12 cellular contexts compared by ENCODE assay signal in the genomic region with DNA sequence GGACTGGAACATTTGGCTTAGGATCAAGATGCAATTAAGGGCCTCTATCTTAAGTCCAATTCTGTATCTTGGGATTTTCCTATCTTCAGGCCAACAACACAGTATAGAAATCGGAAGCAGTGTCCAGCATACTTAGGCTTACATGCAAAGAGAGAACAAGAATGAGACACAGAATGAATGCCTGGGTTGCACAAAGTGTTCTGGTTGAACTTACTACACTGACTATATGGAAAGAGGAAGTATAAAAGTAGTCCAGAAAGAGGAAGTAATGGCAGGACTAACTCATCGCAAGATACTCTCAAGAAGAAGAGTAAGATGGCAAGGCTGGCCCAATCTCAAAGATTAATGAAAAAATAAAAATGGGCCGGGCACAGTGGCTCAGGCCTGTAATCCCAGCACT.
A peak's percentile ranks its signal among the peaks of the same experiment; 100 is the strongest.
DNase-seq lines count a peak whose midpoint lies in the region; ATAC-seq, FAIRE-seq and TF ChIP-seq lines count a peak whose summit lies in the region.
"Had no signal": no experiment of that assay in that cellular context is flagged by ENCODE, and none has a peak within 500 bp of the region (broad histone marks: within the 10 kb centered on the region; RNA-seq: fewer than 3 reads in every experiment).

No MANE protein-coding gene starts in this region.

- no peak for TF ChIP-seq RAD21 in HepG2 (CRISPR knock-in tag; IDR thresholded peaks at IDR 0.05)

- no peaks in the 10 kb centered on the region for H3K4me1 Mint-ChIP-seq in stimulated activated effector memory CD8-positive, alpha-beta T cell treated with anti-CD3 and anti-CD28 coated beads, Interleukin-12 subunit alpha, Interleukin-12 subunit beta, amount 100 ng/mL, for 72 hours

- ATAC-seq in right lobe of liver (peak; percentile 30 to 56 (median 42)), HepG2 (no peak), HG03066 (IDR thresholded peaks at IDR 0.05; ENCODE audit: low read depth, unreplicated experiment) (peak; percentile 86), aorta (ENCODE audit: low FRiP score) (peak; percentile 29)
- no peak for ATAC-seq in stimulated activated effector memory CD8-positive, alpha-beta T cell treated with anti-CD3 and anti-CD28 coated beads, Interleukin-12 subunit alpha, Interleukin-12 subunit beta, amount 100 ng/mL, for 72 hours
- ATAC-seq: A549 had no signal

- H3K4me3 Mint-ChIP-seq in stimulated activated effector memory CD8-positive, alpha-beta T cell treated with anti-CD3 and anti-CD28 coated beads, Interleukin-12 subunit alpha, Interleukin-12 subunit beta, amount 100 ng/mL, for 72 hours = no peak overlapping the region

- H3K36me3 Mint-ChIP-seq in stimulated activated effector memory CD8-positive, alpha-beta T cell treated with anti-CD3 and anti-CD28 coated beads, Interleukin-12 subunit alpha, Interleukin-12 subunit beta, amount 100 ng/mL, for 72 hours = peaks cover 5% of the 10 kb centered on the region

- BruUV-seq in HepG2 (replicated peaks; lab: Mats Ljungman, UMichigan) = no TSS peak

- no peak for FAIRE-seq in HepG2 (lab: Jason Lieb, UNC)
- FAIRE-seq: A549, G401.6, pancreas, urothelium cell line had no signal

- TF ChIP-seq POLR2A in right lobe of liver (IDR thresholded peaks at IDR 0.05) = no peak
- no peak for TF ChIP-seq POLR2A in HepG2 (IDR thresholded peaks at IDR 0.05; ENCODE audit: insufficient read depth in 1 of 2, low read depth in 2 of 2, low read length in 2 of 2)

- TF ChIP-seq CTCF in right lobe of liver (IDR thresholded peaks at IDR 0.05) = no peak
- no peak for TF ChIP-seq CTCF in HepG2 (CRISPR knock-in tag; IDR thresholded peaks at IDR 0.05)

- no peak for TF ChIP-seq EP300 in HepG2 (IDR thresholded peaks at IDR 0.05; ENCODE audit: low read depth in 2 of 2, low read length in 2 of 2)
- no peak for TF ChIP-seq EP300 in HepG2 (CRISPR knock-in tag; IDR thresholded peaks at IDR 0.05; ENCODE audit: borderline replicate concordance)

- no peaks in the 10 kb centered on the region for H3K4me1 ChIP-seq in right lobe of liver
- no peaks in the 10 kb centered on the region for H3K4me1 ChIP-seq in HepG2 (ENCODE audit: insufficient read depth, low read length)
- H3K4me1 ChIP-seq in aorta (ENCODE audit: control insufficient read depth in 1 of 2, insufficient read depth in 2 of 2, low read length in 2 of 2) = peaks cover 0 to 1% of the 10 kb centered on the region in 2 donors
- H3K4me1 ChIP-seq: pancreas had no signal

- intact Hi-C loops in right lobe of liver (cut with DNase I) = no loop called here
- intact Hi-C loops in HepG2 (cut with micrococcal nuclease; ENCODE audit: unreplicated experiment) = no loop called here
- intact Hi-C loops in aorta (cut with DNase I) = no loop called here

- WGBS in right lobe of liver (ENCODE audit: insufficient coverage, low coverage, low lambda C conversion rate, missing lambda C conversion rate) = 57% methylated on average over 2 of the region's 3 CpGs
- WGBS in HepG2 (ENCODE audit: low lambda C conversion rate) = 65% methylated on average over 3 of the region's 3 CpGs
- whole genome bisulfite sequencing in aorta, 2 donors = 96 to 99% methylated on average over 3 of the region's 3 CpGs

- H3K4me3 ChIP-seq in right lobe of liver (no peak overlapping the region), HepG2 (replicated peaks in 1 of 3; ENCODE audit: insufficient read depth in 1 of 3, low read depth in 2 of 3, low read length in 3 of 3) (no peak overlapping the region), aorta (ENCODE audit: low read length in 2 of 2) (no peak overlapping the region)
- H3K4me3 ChIP-seq: A549, pancreas had no signal

- no peak overlapping the region for H3K4me2 ChIP-seq in HepG2 (ENCODE audit: low read depth, low read length)
- H3K4me2 ChIP-seq: A549 had no signal

- POLR2A ChIA-PET in HepG2 (lab: Yijun Ruan, JAX) = no interaction called here

- no peaks in the 10 kb centered on the region for H3K9me3 Mint-ChIP-seq in stimulated activated effector memory CD8-positive, alpha-beta T cell treated with anti-CD3 and anti-CD28 coated beads, Interleukin-12 subunit alpha, Interleukin-12 subunit beta, amount 100 ng/mL, for 72 hours

- no peaks in the 10 kb centered on the region for H4K20me1 ChIP-seq in HepG2 (ENCODE audit: insufficient read depth, low read length)

- no peaks in the 10 kb centered on the region for H3K9me3 ChIP-seq in right lobe of liver
- no peaks in the 10 kb centered on the region for H3K9me3 ChIP-seq in HepG2 (ENCODE audit: low read length)
- H3K9me3 ChIP-seq in aorta (ENCODE audit: control insufficient read depth, low read length) = no peaks in the 10 kb centered on the region
- H3K9me3 ChIP-seq: A549, pancreas had no signal

- in situ Hi-C loops in HepG2 (cut with HindIII; ENCODE audit: extremely low pct_ligation_motif_present, low pct_unique_long_range_greater_than_20kb) = no loop called here

- H3K36me3 ChIP-seq in right lobe of liver = no peaks in the 10 kb centered on the region
- no peaks in the 10 kb centered on the region for H3K36me3 ChIP-seq in HepG2 (replicated peaks in 1 of 2; ENCODE audit: control insufficient read depth in 1 of 2, insufficient read depth in 2 of 2, low read length in 2 of 2)
- no peaks in the 10 kb centered on the region for H3K36me3 ChIP-seq in aorta (ENCODE audit: control insufficient read depth in 1 of 2, insufficient read depth in 2 of 2, low read length in 1 of 2)
- H3K36me3 ChIP-seq: pancreas had no signal

- H2AFZ ChIP-seq in HepG2 (ENCODE audit: low read length) = no peak overlapping the region

- H3K27me3 ChIP-seq in right lobe of liver = no peaks in the 10 kb centered on the region
- H3K27me3 ChIP-seq in HepG2 (ENCODE audit: control insufficient read depth in 1 of 2, insufficient read depth in 2 of 2, low read length in 2 of 2) = no peaks in the 10 kb centered on the region
- H3K27me3 ChIP-seq in aorta (ENCODE audit: control insufficient read depth in 1 of 2, insufficient read depth in 2 of 2, low read length in 1 of 2) = no peaks in the 10 kb centered on the region
- H3K27me3 ChIP-seq: pancreas had no signal

- no peak for DNase-seq in right lobe of liver
- DNase-seq in HepG2 (ENCODE audit: low spot score) = no peak
- peak; percentile 25 for DNase-seq in RPMI8226
- DNase-seq in aorta = no peak
- no peak for DNase-seq in DMS79 treated with DMSO at 0.1 percent for 48 hours (lab: John Stamatoyannopoulos, UW)
- no peak for DNase-seq in stimulated activated effector memory CD8-positive, alpha-beta T cell treated with anti-CD3 and anti-CD28 coated beads, Interleukin-12 subunit alpha, Interleukin-12 subunit beta, amount 100 ng/mL, for 72 hours (ENCODE audit: low spot score in 2 of 2)
- no peak for DNase-seq in HPDE6-E6E7 (ENCODE audit: extremely low spot score)
- DNase-seq: pancreas had no signal

- no peak overlapping the region for H3K9ac ChIP-seq in HepG2 (ENCODE audit: insufficient read depth, low read depth, low read length)

- CTCF ChIA-PET in HepG2 (lab: Yijun Ruan, JAX; ENCODE audit: low intra/inter-chr PET ratio, low total read pairs) = no interaction called here

- H3K27ac ChIP-seq in right lobe of liver = no peak overlapping the region
- H3K27ac ChIP-seq in HepG2 (ENCODE audit: extremely low read length, insufficient read depth, low read length) = no peak overlapping the region
- H3K27ac ChIP-seq in aorta (ENCODE audit: low read depth in 1 of 2, low read length in 2 of 2) = no peak overlapping the region
- H3K27ac ChIP-seq: A549, pancreas had no signal

- H3K79me2 ChIP-seq in HepG2 (ENCODE audit: insufficient read depth, low read length) = no peaks in the 10 kb centered on the region

- H3K27ac Mint-ChIP-seq in stimulated activated effector memory CD8-positive, alpha-beta T cell treated with anti-CD3 and anti-CD28 coated beads, Interleukin-12 subunit alpha, Interleukin-12 subunit beta, amount 100 ng/mL, for 72 hours = no peak overlapping the region

TF ChIP-seq in HepG2, 621 proteins besides CTCF, POLR2A, EP300 and RAD21 (continues in another document):
- TF ChIP-seq ZNF577 (CRISPR knock-in tag; IDR thresholded peaks at IDR 0.05; ENCODE audit: borderline replicate concordance, low read depth) = no peak
- no peak for TF ChIP-seq ZFP62 (CRISPR knock-in tag; IDR thresholded peaks at IDR 0.05)
- TF ChIP-seq SNAI1 (CRISPR knock-in tag; IDR thresholded peaks at IDR 0.05; ENCODE audit: borderline replicate concordance) = no peak
- TF ChIP-seq RAD51 (IDR thresholded peaks at IDR 0.05; ENCODE audit: borderline replicate concordance) = no peak
- no peak for TF ChIP-seq ZMYM4 (CRISPR knock-in tag; IDR thresholded peaks at IDR 0.05)
- TF ChIP-seq ZNF644 (CRISPR knock-in tag; IDR thresholded peaks at IDR 0.05; ENCODE audit: low read depth) = no peak
- TF ChIP-seq PCBP2 (optimal IDR thresholded peaks at IDR 0.05; ENCODE audit: low read depth, low read length, poor library complexity, severe bottlenecking) = no peak
- no peak for TF ChIP-seq DNMT3B (CRISPR knock-in tag; conservative IDR thresholded peaks at IDR 0.05)
- TF ChIP-seq, protein P1, sequence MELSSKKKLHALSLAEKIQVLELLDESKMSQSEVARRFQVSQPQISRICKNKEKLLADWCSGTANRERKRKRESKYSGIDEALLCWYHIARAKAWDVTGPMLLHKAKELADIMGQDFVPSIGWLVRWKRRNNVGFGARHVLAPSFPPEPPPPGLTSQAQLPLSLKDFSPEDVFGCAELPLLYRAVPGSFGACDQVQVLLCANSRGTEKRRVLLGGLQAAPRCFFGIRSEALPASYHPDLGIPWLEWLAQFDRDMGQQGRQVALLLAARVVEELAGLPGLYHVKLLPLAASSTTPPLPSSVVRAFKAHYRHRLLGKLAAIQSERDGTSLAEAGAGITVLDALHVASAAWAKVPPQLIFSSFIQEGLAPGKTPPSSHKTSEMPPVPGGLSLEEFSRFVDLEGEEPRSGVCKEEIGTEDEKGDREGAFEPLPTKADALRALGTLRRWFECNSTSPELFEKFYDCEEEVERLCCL (CRISPR knock-in tag; IDR thresholded peaks at IDR 0.05; ENCODE audit: borderline replicate concordance) = no peak
- no peak for TF ChIP-seq ISX (CRISPR knock-in tag; conservative IDR thresholded peaks at IDR 0.05)
- TF ChIP-seq, protein P2, sequence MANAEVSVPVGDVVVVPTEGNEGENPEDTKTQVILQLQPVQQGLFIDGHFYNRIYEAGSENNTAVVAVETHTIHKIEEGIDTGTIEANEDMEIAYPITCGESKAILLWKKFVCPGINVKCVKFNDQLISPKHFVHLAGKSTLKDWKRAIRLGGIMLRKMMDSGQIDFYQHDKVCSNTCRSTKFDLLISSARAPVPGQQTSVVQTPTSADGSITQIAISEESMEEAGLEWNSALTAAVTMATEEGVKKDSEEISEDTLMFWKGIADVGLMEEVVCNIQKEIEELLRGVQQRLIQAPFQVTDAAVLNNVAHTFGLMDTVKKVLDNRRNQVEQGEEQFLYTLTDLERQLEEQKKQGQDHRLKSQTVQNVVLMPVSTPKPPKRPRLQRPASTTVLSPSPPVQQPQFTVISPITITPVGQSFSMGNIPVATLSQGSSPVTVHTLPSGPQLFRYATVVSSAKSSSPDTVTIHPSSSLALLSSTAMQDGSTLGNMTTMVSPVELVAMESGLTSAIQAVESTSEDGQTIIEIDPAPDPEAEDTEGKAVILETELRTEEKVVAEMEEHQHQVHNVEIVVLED (CRISPR knock-in tag; IDR thresholded peaks at IDR 0.05; ENCODE audit: borderline replicate concordance) = no peak
- no peak for TF ChIP-seq SRSF9 (IDR thresholded peaks at IDR 0.05; ENCODE audit: borderline replicate concordance, insufficient read depth, low read depth, low read length, poor library complexity, severe bottlenecking)

Comparison
In these comparisons a context has a peak if more than half of its experiments do, and no peak if none do; other contexts are left out.
1. ATAC-seq: peak in right lobe of liver (4 of 4), HG03066 (single experiment) and aorta (single experiment); none in HepG2 (single experiment) and stimulated activated effector memory CD8-positive, alpha-beta T cell treated with anti-CD3 and anti-CD28 coated beads, Interleukin-12 subunit alpha, Interleukin-12 subunit beta, amount 100 ng/mL, for 72 hours (single experiment).